ENCODE assay signal across 7 cellular contexts in genomic region chr17:54968954-54969400, GRCh38. TPM values are rescaled to one million over a fixed set of nuclear protein-coding genes. Genes with fewer than 3 reads are reported as not detected.
DNase-seq lines count a peak whose midpoint lies in the region; ATAC-seq, FAIRE-seq and TF ChIP-seq lines count a peak whose summit lies in the region.

No MANE protein-coding gene starts in this region.

- 0 to 1% (median 0%) methylated on average over 18 of the region's 18 CpGs for WGBS in stomach, 5 donors

- in situ Hi-C loops in astrocyte of the cerebellum (cut with HindIII; ENCODE audit: low sequenced_read_pairs) = no loop called here

- H3K36me3 ChIP-seq in kidney epithelial cell (ENCODE audit: control insufficient read depth, insufficient read depth, low read length) = no peaks in the 10 kb centered on the region
- H3K36me3 ChIP-seq in stomach = peaks cover 7 to 14% (median 8%) of the 10 kb centered on the region in 4 donors

- TF ChIP-seq POLR2A in GM12892 (IDR thresholded peaks at IDR 0.05; ENCODE audit: low read depth, low read length) (no peak), stomach (IDR thresholded peaks at IDR 0.05) (no peak)

- TF ChIP-seq CTCF in astrocyte of the cerebellum (IDR thresholded peaks at IDR 0.05; ENCODE audit: low read depth, low read length, missing control alignments) = no peak
- no peak for TF ChIP-seq CTCF in kidney epithelial cell (IDR thresholded peaks at IDR 0.05; ENCODE audit: insufficient read depth, low read length, poor library complexity, severe bottlenecking)
- no peak for TF ChIP-seq CTCF in stomach (IDR thresholded peaks at IDR 0.05)

- H3K9me3 ChIP-seq in stomach = no peaks in the 10 kb centered on the region

- H3K27me3 ChIP-seq in kidney epithelial cell (ENCODE audit: control insufficient read depth, insufficient read depth, low read length) = no peaks in the 10 kb centered on the region
- H3K27me3 ChIP-seq in stomach = no peaks in the 10 kb centered on the region

- peak overlapping the region; percentile 81 to 90 (median 86) for H3K27ac ChIP-seq in stomach

- ATAC-seq in GM21515 (IDR thresholded peaks at IDR 0.05; ENCODE audit: unreplicated experiment) = peak; percentile 33

- H3K4me3 ChIP-seq in astrocyte of the cerebellum (ENCODE audit: low read depth, low read length) (peak overlapping the region; percentile 77), kidney epithelial cell (ENCODE audit: low read depth, low read length) (peak overlapping the region; percentile 62), stomach (peak overlapping the region; percentile 68 to 97 (median 80))

- DNase-seq in GM12892 (ENCODE audit: insufficient read length) (no peak), HPDE6-E6E7 (ENCODE audit: extremely low spot score) (peak; percentile 13), astrocyte of the cerebellum (ENCODE audit: low read depth) (no peak), kidney epithelial cell (ENCODE audit: low read depth) (no peak), stomach (no peak), NCI-H526 treated with DMSO at 0.1 percent for 48 hours (lab: John Stamatoyannopoulos, UW) (no peak)

- intact Hi-C loops in stomach (cut with DNase I; ENCODE audit: low total_unique reads) = no loop called here

- peak; percentile 40 for FAIRE-seq in GM12892 (lab: Jason Lieb, UNC)

- TF ChIP-seq EP300 in stomach (IDR thresholded peaks at IDR 0.05) = no peak

- H3K4me1 ChIP-seq in stomach = peaks cover 31 to 64% (median 40%) of the 10 kb centered on the region in 4 donors

RNA-seq across cellular contexts. Expression of gene STXBP4, which starts 0.4 kb away (rescaled TPM):
- 6.8 TPM for polyA plus RNA-seq in GM12892 (2012; ENCODE audit: missing spikeins)
- total RNA-seq in kidney epithelial cell (24.0 and 40.1 TPM in 2 replicates), stomach (10 to 100 TPM in 3 of 5 donors, 1 to 10 TPM in 2; 1.4 to 65.3 (median 20.5) TPM)
- 1 to 10 TPM in 2 of 3 donors, under 1 TPM in 1; 0.68 to 3.4 (median 3.1) TPM for polyA plus RNA-seq in stomach

RNA-seq across cellular contexts. Expression of gene COX11, which starts 0.5 kb away (rescaled TPM):
- polyA plus RNA-seq in GM12892 (2012; ENCODE audit: missing spikeins) = 29.2 TPM
- total RNA-seq in kidney epithelial cell (33.3 and 59.1 TPM in 2 replicates), stomach (10 to 100 TPM; 19.8 to 95.6 (median 55.4) TPM)
- 10 to 100 TPM; 18.5 to 23.8 (median 21.0) TPM for polyA plus RNA-seq in stomach
